8 cellular contexts compared by ENCODE assay signal in genomic region chr7:156640257-156640948, GRCh38. TPM values are rescaled to one million over a fixed set of nuclear protein-coding genes. Genes with fewer than 3 reads are reported as not detected.
DNase-seq lines count a peak whose midpoint lies in the region; ATAC-seq and TF ChIP-seq lines count a peak whose summit lies in the region.

Gene RNF32 (plus strand): TSS chr7:156640774. CDS start chr7:156643878, 3,104 bp downstream.

- H2BK5ac ChIP-seq in neuronal stem cell (ENCODE audit: low read length): peak within 1 kb of the TSS; percentile 66

- H3K4ac ChIP-seq in neuronal stem cell (ENCODE audit: low read length): peak within 1 kb of the TSS; percentile 79

- peak within 1 kb of the TSS; percentile 92 for H3K23ac ChIP-seq in neuronal stem cell (ENCODE audit: low read depth, low read length, poor library complexity)

- H3K4me1 ChIP-seq in neuronal stem cell (ENCODE audit: control insufficient read depth in 2 of 2, insufficient read depth in 1 of 2, low read depth in 1 of 2, low read length in 2 of 2): peaks cover 1 to 8% of the 10 kb centered on the region in 2 donors

- peak within 1 kb of the TSS; percentile 91 for H3K9ac ChIP-seq in neuronal stem cell (ENCODE audit: low read depth, low read length, poor library complexity)

- peak within 1 kb of the TSS; percentile 95 for H3K18ac ChIP-seq in neuronal stem cell (ENCODE audit: low read length)

- peak within 1 kb of the TSS; percentile 84 for H3K4me3 ChIP-seq in fibroblast of villous mesenchyme (ENCODE audit: low read depth, low read length)
- peak within 1 kb of the TSS; percentile 79 to 94 for H3K4me3 ChIP-seq in neuronal stem cell (ENCODE audit: low read length in 2 of 2)

- H4K8ac ChIP-seq in neuronal stem cell (ENCODE audit: low read depth, low read length): peak within 1 kb of the TSS; percentile 100

- peak within 1 kb of the TSS; percentile 48 for H4K91ac ChIP-seq in neuronal stem cell (ENCODE audit: low read depth, low read length, poor library complexity)

- peak within 1 kb of the TSS; percentile 25 for H2BK15ac ChIP-seq in neuronal stem cell (ENCODE audit: low read length)

- peaks cover 0 to 2% of the 10 kb centered on the region in 2 donors for H3K36me3 ChIP-seq in neuronal stem cell (replicated peaks in 1 of 2; ENCODE audit: control insufficient read depth in 2 of 2, insufficient read depth in 2 of 2, low read length in 2 of 2)

- peak within 1 kb of the TSS; percentile 39 for H3K14ac ChIP-seq in neuronal stem cell (ENCODE audit: low read length)

- peaks cover 0 to 4% (median 0%) of the 10 kb centered on the region in 3 experiments for H3K27me3 ChIP-seq in neuronal stem cell (ENCODE audit: control insufficient read depth in 3 of 3, insufficient read depth in 3 of 3, low read depth in 1 of 3, low read length in 3 of 3)

- DNase-seq in DMS153 treated with DMSO at 0.1 percent for 48 hours (lab: John Stamatoyannopoulos, UW; ENCODE audit: unreplicated experiment) (peak; percentile 85), RPMI7951 (ENCODE audit: low read depth) (peak; percentile 89), fibroblast of villous mesenchyme (ENCODE audit: low read depth) (peak; percentile 92), neuronal stem cell (ENCODE audit: low spot score) (peak; percentile 93), stromal cell of bone marrow (ENCODE audit: low read depth) (peak; percentile 67)
- peak; percentile 99 for DNase-seq in activated effector memory CD4-positive, alpha-beta T cell treated with anti-CD3 and anti-CD28 coated beads, Interleukin-2, amount 50 U/mL, for 16 hours

- TF ChIP-seq EP300 in Ishikawa (IDR thresholded peaks at IDR 0.05; ENCODE audit: borderline replicate concordance): no peak

- peak within 1 kb of the TSS; percentile 52 for H3K27ac ChIP-seq in neuronal stem cell (replicated peaks; ENCODE audit: low read length)

- peak within 1 kb of the TSS; percentile 81 for H3K4me2 ChIP-seq in neuronal stem cell (ENCODE audit: insufficient read depth, low read length, poor library complexity, severe bottlenecking)

- TF ChIP-seq CTCF in fibroblast of villous mesenchyme (IDR thresholded peaks at IDR 0.05; ENCODE audit: insufficient read depth, low read depth, low read length): no peak

- peaks cover 5% of the 10 kb centered on the region for H3K79me1 ChIP-seq in neuronal stem cell (ENCODE audit: low read depth, low read length)

- peak within 1 kb of the TSS; percentile 44 for H2BK120ac ChIP-seq in neuronal stem cell (ENCODE audit: low read depth, low read length)

- peak within 1 kb of the TSS; percentile 99 for H2AK5ac ChIP-seq in neuronal stem cell (ENCODE audit: low read depth, low read length)

- peak; percentile 86 for ATAC-seq in GM21576 (IDR thresholded peaks at IDR 0.05; ENCODE audit: unreplicated experiment)

- peaks cover 7 to 10% of the 10 kb centered on the region in 2 donors for H3K9me3 ChIP-seq in neuronal stem cell (replicated peaks in 1 of 2; ENCODE audit: control insufficient read depth in 2 of 2, insufficient read depth in 1 of 2, low read depth in 1 of 2, low read length in 2 of 2)

- no peak within 1 kb of the TSS for H2BK12ac ChIP-seq in neuronal stem cell (ENCODE audit: low read length)

- H2AFZ ChIP-seq in neuronal stem cell (ENCODE audit: low read length): peak within 1 kb of the TSS; percentile 98

- WGBS in neuronal stem cell (ENCODE audit: extremely low coverage in 2 of 2, insufficient read length in 2 of 2, insufficient replicate concordance in 1 of 2), 2 donors: no CpG with 5 or more reads among the region's 85 CpGs

- no peak for TF ChIP-seq RAD21 in Ishikawa (IDR thresholded peaks at IDR 0.05; ENCODE audit: low read depth)

TF ChIP-seq in Ishikawa, 13 proteins besides CTCF, POLR2A, EP300 and RAD21:
- TF ChIP-seq CEBPB (IDR thresholded peaks at IDR 0.05): no peak
- peak; percentile 93 for TF ChIP-seq EGR1 (IDR thresholded peaks at IDR 0.05)
- 0 out of 2 replicates have a peak, but pooled peaks have one; percentile 44 for TF ChIP-seq TAF1 (IDR thresholded peaks at IDR 0.05; ENCODE audit: low read depth)
- TF ChIP-seq TEAD4 (IDR thresholded peaks at IDR 0.05): no peak
- TF ChIP-seq, protein P1, sequence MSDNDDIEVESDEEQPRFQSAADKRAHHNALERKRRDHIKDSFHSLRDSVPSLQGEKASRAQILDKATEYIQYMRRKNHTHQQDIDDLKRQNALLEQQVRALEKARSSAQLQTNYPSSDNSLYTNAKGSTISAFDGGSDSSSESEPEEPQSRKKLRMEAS (IDR thresholded peaks at IDR 0.05): peak; percentile 99
- no peak for TF ChIP-seq ZBTB7A (IDR thresholded peaks at IDR 0.05; ENCODE audit: low read depth)

RNA-seq across cellular contexts. Expression of gene RNF32, which starts in this region (rescaled TPM):
- 1.3 and 1.7 TPM in 2 replicates for total RNA-seq in RPMI7951 (2014; rRNA removed; shearing (Covaris generic))
- 0.43 and 0.97 TPM in 2 replicates for total RNA-seq in fibroblast of villous mesenchyme
- polyA plus RNA-seq in neuronal stem cell (2013, experiment 1 of 2): 4.8 TPM
- 5.2 TPM for polyA plus RNA-seq in neuronal stem cell (2013, experiment 2 of 2)

Comparison
In these comparisons a context has a peak if more than half of its experiments do, and no peak if none do; other contexts are left out.
1. Peak in every context shown above with its lines: DNase-seq, ATAC-seq, H3K4me3 ChIP-seq and H3K27ac ChIP-seq.
2. Peak in DNase-seq and H3K4me3 ChIP-seq in fibroblast of villous mesenchyme; RNA of the gene not detected or under 1 TPM.